Comparison of ENCODE assay signal across 22 cellular contexts in the genomic region with DNA sequence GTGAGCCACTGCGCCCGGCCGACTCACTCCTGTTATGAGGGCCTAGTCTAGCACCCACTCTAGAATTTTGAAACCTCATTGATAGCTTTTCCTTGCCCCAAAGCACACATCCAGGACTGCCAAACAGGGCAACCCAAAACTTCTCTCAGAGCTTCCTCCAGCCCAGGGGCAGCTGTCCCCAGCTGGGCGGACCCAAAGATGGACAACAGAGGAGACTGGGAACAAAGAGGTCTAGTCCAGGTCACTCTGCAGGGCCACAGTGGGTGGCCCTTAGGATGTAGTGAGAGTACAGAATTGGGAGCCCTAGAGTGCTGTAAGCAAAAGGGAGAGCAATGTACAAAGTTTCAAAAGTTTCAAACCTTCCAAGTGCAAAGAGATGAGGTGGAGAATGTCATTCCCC. TPM values are rescaled to one million over a fixed set of nuclear protein-coding genes. Genes with fewer than 3 reads are reported as not detected.
DNase-seq lines count a peak whose midpoint lies in the region; ATAC-seq and TF ChIP-seq lines count a peak whose summit lies in the region.
"Had no signal": no experiment of that assay in that cellular context is flagged by ENCODE, and none has a peak within 500 bp of the region (broad histone marks: within the 10 kb centered on the region; RNA-seq: fewer than 3 reads in every experiment).

No MANE protein-coding gene starts in this region.

- peak overlapping the region; percentile 47 for H3K4me3 Mint-ChIP-seq in stimulated activated naive CD8-positive, alpha-beta T cell treated with anti-CD3 and anti-CD28 coated beads, Interleukin-15, Interleukin-2, amounts not matched to agents 100 ng/mL and 50 ng/mL, for 24 hours

- no peaks in the 10 kb centered on the region for H3K36me3 Mint-ChIP-seq in stimulated activated naive CD8-positive, alpha-beta T cell treated with anti-CD3 and anti-CD28 coated beads, Interleukin-15, Interleukin-2, amounts not matched to agents 100 ng/mL and 50 ng/mL, for 24 hours (ENCODE audit: low read depth)
- H3K36me3 Mint-ChIP-seq: CD8-positive, alpha-beta T cell had no signal

- no peaks in the 10 kb centered on the region for H3K9me3 Mint-ChIP-seq in stimulated activated naive CD8-positive, alpha-beta T cell treated with anti-CD3 and anti-CD28 coated beads, Interleukin-15, Interleukin-2, amounts not matched to agents 100 ng/mL and 50 ng/mL, for 24 hours
- H3K9me3 Mint-ChIP-seq: activated B cell treated with CpG ODN at 0.5 μM for 24 hours; CD8-positive, alpha-beta T cell had no signal

- no peak for DNase-seq in stimulated activated naive CD8-positive, alpha-beta T cell treated with anti-CD3 and anti-CD28 coated beads, Interleukin-15, Interleukin-2, amounts not matched to agents 100 U/mL and 50 U/mL, for 24 hours
- DNase-seq in lower lobe of right lung, result no peak
- no peak for DNase-seq in spleen
- no peak for DNase-seq in posterior cingulate gyrus
- no peak for DNase-seq in DMS114 treated with DMSO at 0.1 percent for 48 hours (lab: John Stamatoyannopoulos, UW; ENCODE audit: unreplicated experiment)
- DNase-seq: activated B cell treated with CpG ODN at 0.5 μM for 24 hours; activated naive CD4-positive, alpha-beta T cell treated with Interleukin-2 at 50 U/mL for 16 hours; CD8-positive, alpha-beta T cell; effector CD8-positive, alpha-beta T cell; NCI-H187 treated with DMSO at 0.1 percent for 48 hours; NCI-H510A; right lobe of liver; SHP77 treated with DMSO at 0.1 percent for 48 hours; stimulated activated CD4-positive, alpha-beta T cell treated with anti-CD3 and anti-CD28 coated beads, Interleukin-4, amount 100 ng/mL, for 1 hour; stimulated activated CD8-positive, alpha-beta memory T cell treated with anti-CD3 and anti-CD28 coated beads, Interleukin-4, amount 100 ng/mL, for 48 hours; T-helper 2 cell had no signal

- peaks cover 57% of the 10 kb centered on the region for H3K27me3 Mint-ChIP-seq in stimulated activated naive CD8-positive, alpha-beta T cell treated with anti-CD3 and anti-CD28 coated beads, Interleukin-15, Interleukin-2, amounts not matched to agents 100 ng/mL and 50 ng/mL, for 24 hours

- peak overlapping the region; percentile 58 for H3K27ac ChIP-seq in lower lobe of right lung
- peak overlapping the region in 2 of 8 donors; percentile 30 to 70 for H3K27ac ChIP-seq in spleen
- H3K27ac ChIP-seq: right lobe of liver had no signal

- H3K9me3 ChIP-seq in lower lobe of right lung (no peaks in the 10 kb centered on the region), spleen (no peaks in the 10 kb centered on the region)
- H3K9me3 ChIP-seq: right lobe of liver had no signal

- H3K4me1 ChIP-seq in lower lobe of right lung (peaks cover 25% of the 10 kb centered on the region), spleen (peaks cover 9 to 28% (median 18%) of the 10 kb centered on the region in 6 donors)
- H3K4me1 ChIP-seq: right lobe of liver had no signal

- TF ChIP-seq POLR2A in spleen (IDR thresholded peaks at IDR 0.05), result no peak

- H3K4me3 ChIP-seq in lower lobe of right lung, result peak overlapping the region; percentile 60
- H3K4me3 ChIP-seq in spleen, result peak overlapping the region in 5 of 8 donors; percentile 10 to 67 (median 42)
- H3K4me3 ChIP-seq: right lobe of liver had no signal

- H3K36me3 ChIP-seq in lower lobe of right lung (no peaks in the 10 kb centered on the region), spleen (no peaks in the 10 kb centered on the region)
- H3K36me3 ChIP-seq: right lobe of liver had no signal

- peaks cover 20% of the 10 kb centered on the region for H3K4me1 Mint-ChIP-seq in stimulated activated naive CD8-positive, alpha-beta T cell treated with anti-CD3 and anti-CD28 coated beads, Interleukin-15, Interleukin-2, amounts not matched to agents 100 ng/mL and 50 ng/mL, for 24 hours (ENCODE audit: low read depth)

- H3K27me3 ChIP-seq in lower lobe of right lung (ENCODE audit: low read depth), result peaks cover 18% of the 10 kb centered on the region
- H3K27me3 ChIP-seq in spleen (replicated peaks in 1 of 7), result peaks cover 0 to 47% (median 15%) of the 10 kb centered on the region in 7 donors
- H3K27me3 ChIP-seq: right lobe of liver had no signal

- peak overlapping the region; percentile 2 for H3K27ac Mint-ChIP-seq in stimulated activated naive CD8-positive, alpha-beta T cell treated with anti-CD3 and anti-CD28 coated beads, Interleukin-15, Interleukin-2, amounts not matched to agents 100 ng/mL and 50 ng/mL, for 24 hours
- H3K27ac Mint-ChIP-seq: activated B cell treated with CpG ODN at 0.5 μM for 24 hours; CD8-positive, alpha-beta T cell had no signal

- intact Hi-C loops in lower lobe of right lung (cut with DNase I) (no loop called here), spleen (cut with DNase I; ENCODE audit: low total_unique reads) (no loop called here), posterior cingulate gyrus (cut with DNase I) (no loop called here)

- no peak for ATAC-seq in stimulated activated naive CD8-positive, alpha-beta T cell treated with anti-CD3 and anti-CD28 coated beads, Interleukin-15, Interleukin-2, amounts not matched to agents 100 U/mL and 50 U/mL, for 24 hours
- ATAC-seq in lower lobe of right lung (no peak), HG03460 (IDR thresholded peaks at IDR 0.05; ENCODE audit: unreplicated experiment) (no peak), GM19035 (IDR thresholded peaks at IDR 0.05; ENCODE audit: unreplicated experiment) (no peak)
- ATAC-seq: CD8-positive, alpha-beta T cell; HepG2; right lobe of liver had no signal

- TF ChIP-seq CTCF in lower lobe of right lung (IDR thresholded peaks at IDR 0.05) (no peak), spleen (IDR thresholded peaks at IDR 0.05 in 8 of 11, conservative IDR thresholded peaks at IDR 0.05 in 3 of 11) (no peak)

- WGBS in spleen, 5 donors, result 34 to 66% (median 55%) methylated on average over 4 of the region's 4 CpGs

RNA-seq across cellular contexts. Expression of gene CD34, which starts 1.2 kb away (rescaled TPM):
- total RNA-seq in lower lobe of right lung (44.6 TPM), spleen (10 to 100 TPM; 12.6 to 31.5 (median 22.0) TPM)
- 10 to 100 TPM in 1 of 3 donors, 1 to 10 TPM in 2; 5.1 to 17.7 (median 6.7) TPM for polyA plus RNA-seq in spleen
- total RNA-seq: activated B cell treated with CpG ODN at 0.5 μM for 24 hours; bronchial epithelial cell; CD8-positive, alpha-beta T cell; Daoy; HepG2 had no signal
- polyA plus RNA-seq: HepG2 had no signal
